Comparison of ENCODE assay signal across 1 cellular context in genomic region chr19:17739121-17739875, GRCh38.
TF ChIP-seq lines count a peak whose summit lies in the region.

No MANE protein-coding gene starts in this region.

TF ChIP-seq in K562, 482 proteins besides CTCF, POLR2A, EP300 and RAD21 (continued from another document and continues in another):
- TF ChIP-seq, protein P1, sequence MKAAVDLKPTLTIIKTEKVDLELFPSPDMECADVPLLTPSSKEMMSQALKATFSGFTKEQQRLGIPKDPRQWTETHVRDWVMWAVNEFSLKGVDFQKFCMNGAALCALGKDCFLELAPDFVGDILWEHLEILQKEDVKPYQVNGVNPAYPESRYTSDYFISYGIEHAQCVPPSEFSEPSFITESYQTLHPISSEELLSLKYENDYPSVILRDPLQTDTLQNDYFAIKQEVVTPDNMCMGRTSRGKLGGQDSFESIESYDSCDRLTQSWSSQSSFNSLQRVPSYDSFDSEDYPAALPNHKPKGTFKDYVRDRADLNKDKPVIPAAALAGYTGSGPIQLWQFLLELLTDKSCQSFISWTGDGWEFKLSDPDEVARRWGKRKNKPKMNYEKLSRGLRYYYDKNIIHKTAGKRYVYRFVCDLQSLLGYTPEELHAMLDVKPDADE (conservative IDR thresholded peaks at IDR 0.05; ENCODE audit: control insufficient read depth, low read depth, low read length) = no peak
- TF ChIP-seq PHB (CRISPR knock-in tag; IDR thresholded peaks at IDR 0.05) = no peak
- TF ChIP-seq ZNF347 (CRISPR knock-in tag; IDR thresholded peaks at IDR 0.05; ENCODE audit: low read depth) = no peak
- TF ChIP-seq U2AF2 (optimal IDR thresholded peaks at IDR 0.05; ENCODE audit: low read depth, low read length) = no peak
- peak; percentile 66; the same call in 1 of the 2 replicates for TF ChIP-seq SMARCA5 (IDR thresholded peaks at IDR 0.05)
- no peak for TF ChIP-seq MEF2D (tag; conservative IDR thresholded peaks at IDR 0.05; ENCODE audit: low read depth)
- no peak for TF ChIP-seq IFI16 (CRISPR knock-in tag; IDR thresholded peaks at IDR 0.05)
- TF ChIP-seq NFIX (CRISPR knock-in tag; IDR thresholded peaks at IDR 0.05; ENCODE audit: low read depth) = no peak
- TF ChIP-seq RBM25 (IDR thresholded peaks at IDR 0.05; ENCODE audit: low read depth, low read length, severe bottlenecking) = peak; percentile 42
- TF ChIP-seq NONO (IDR thresholded peaks at IDR 0.05; ENCODE audit: low read depth in 2 of 2, low read length in 1 of 2) = no peak
- TF ChIP-seq, protein P2, sequence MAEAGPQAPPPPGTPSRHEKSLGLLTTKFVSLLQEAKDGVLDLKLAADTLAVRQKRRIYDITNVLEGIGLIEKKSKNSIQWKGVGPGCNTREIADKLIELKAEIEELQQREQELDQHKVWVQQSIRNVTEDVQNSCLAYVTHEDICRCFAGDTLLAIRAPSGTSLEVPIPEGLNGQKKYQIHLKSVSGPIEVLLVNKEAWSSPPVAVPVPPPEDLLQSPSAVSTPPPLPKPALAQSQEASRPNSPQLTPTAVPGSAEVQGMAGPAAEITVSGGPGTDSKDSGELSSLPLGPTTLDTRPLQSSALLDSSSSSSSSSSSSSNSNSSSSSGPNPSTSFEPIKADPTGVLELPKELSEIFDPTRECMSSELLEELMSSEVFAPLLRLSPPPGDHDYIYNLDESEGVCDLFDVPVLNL (CRISPR knock-in tag; IDR thresholded peaks at IDR 0.05; ENCODE audit: low read depth) = no peak
- TF ChIP-seq CTBP1 (IDR thresholded peaks at IDR 0.05; ENCODE audit: borderline replicate concordance) = peak; percentile 73; the same call in 1 of the 2 replicates
- TF ChIP-seq TCFL5 (CRISPR knock-in tag; conservative IDR thresholded peaks at IDR 0.05) = no peak
- TF ChIP-seq, protein P3, sequence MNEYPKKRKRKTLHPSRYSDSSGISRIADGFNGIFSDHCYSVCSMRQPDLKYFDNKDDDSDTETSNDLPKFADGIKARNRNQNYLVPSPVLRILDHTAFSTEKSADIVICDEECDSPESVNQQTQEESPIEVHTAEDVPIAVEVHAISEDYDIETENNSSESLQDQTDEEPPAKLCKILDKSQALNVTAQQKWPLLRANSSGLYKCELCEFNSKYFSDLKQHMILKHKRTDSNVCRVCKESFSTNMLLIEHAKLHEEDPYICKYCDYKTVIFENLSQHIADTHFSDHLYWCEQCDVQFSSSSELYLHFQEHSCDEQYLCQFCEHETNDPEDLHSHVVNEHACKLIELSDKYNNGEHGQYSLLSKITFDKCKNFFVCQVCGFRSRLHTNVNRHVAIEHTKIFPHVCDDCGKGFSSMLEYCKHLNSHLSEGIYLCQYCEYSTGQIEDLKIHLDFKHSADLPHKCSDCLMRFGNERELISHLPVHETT (CRISPR knock-in tag; conservative IDR thresholded peaks at IDR 0.05 in 1 of 2, IDR thresholded peaks at IDR 0.05 in 1 of 2) = no peak
- TF ChIP-seq, protein P4, sequence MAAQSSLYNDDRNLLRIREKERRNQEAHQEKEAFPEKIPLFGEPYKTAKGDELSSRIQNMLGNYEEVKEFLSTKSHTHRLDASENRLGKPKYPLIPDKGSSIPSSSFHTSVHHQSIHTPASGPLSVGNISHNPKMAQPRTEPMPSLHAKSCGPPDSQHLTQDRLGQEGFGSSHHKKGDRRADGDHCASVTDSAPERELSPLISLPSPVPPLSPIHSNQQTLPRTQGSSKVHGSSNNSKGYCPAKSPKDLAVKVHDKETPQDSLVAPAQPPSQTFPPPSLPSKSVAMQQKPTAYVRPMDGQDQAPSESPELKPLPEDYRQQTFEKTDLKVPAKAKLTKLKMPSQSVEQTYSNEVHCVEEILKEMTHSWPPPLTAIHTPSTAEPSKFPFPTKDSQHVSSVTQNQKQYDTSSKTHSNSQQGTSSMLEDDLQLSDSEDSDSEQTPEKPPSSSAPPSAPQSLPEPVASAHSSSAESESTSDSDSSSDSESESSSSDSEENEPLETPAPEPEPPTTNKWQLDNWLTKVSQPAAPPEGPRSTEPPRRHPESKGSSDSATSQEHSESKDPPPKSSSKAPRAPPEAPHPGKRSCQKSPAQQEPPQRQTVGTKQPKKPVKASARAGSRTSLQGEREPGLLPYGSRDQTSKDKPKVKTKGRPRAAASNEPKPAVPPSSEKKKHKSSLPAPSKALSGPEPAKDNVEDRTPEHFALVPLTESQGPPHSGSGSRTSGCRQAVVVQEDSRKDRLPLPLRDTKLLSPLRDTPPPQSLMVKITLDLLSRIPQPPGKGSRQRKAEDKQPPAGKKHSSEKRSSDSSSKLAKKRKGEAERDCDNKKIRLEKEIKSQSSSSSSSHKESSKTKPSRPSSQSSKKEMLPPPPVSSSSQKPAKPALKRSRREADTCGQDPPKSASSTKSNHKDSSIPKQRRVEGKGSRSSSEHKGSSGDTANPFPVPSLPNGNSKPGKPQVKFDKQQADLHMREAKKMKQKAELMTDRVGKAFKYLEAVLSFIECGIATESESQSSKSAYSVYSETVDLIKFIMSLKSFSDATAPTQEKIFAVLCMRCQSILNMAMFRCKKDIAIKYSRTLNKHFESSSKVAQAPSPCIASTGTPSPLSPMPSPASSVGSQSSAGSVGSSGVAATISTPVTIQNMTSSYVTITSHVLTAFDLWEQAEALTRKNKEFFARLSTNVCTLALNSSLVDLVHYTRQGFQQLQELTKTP (IDR thresholded peaks at IDR 0.05; ENCODE audit: low read depth in 1 of 2, partially characterized antibody in 2 of 2) = no peak
- TF ChIP-seq, protein P5, sequence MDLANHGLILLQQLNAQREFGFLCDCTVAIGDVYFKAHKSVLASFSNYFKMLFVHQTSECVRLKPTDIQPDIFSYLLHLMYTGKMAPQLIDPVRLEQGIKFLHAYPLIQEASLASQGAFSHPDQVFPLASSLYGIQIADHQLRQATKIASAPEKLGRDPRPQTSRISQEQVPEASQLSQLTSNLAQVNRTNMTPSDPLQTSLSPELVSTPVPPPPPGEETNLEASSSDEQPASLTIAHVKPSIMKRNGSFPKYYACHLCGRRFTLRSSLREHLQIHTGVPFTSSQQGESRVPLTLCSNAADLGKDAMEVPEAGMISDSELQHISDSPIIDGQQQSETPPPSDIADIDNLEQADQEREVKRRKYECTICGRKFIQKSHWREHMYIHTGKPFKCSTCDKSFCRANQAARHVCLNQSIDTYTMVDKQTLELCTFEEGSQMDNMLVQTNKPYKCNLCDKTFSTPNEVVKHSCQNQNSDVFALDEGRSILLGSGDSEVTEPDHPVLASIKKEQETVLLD (IDR thresholded peaks at IDR 0.05) = no peak
- TF ChIP-seq CC2D1A (IDR thresholded peaks at IDR 0.05) = no peak
- TF ChIP-seq SIN3B (IDR thresholded peaks at IDR 0.05; ENCODE audit: low read depth) = no peak
- no peak for TF ChIP-seq XRCC5 (IDR thresholded peaks at IDR 0.05; ENCODE audit: low read depth, low read length)
- TF ChIP-seq, protein P6, sequence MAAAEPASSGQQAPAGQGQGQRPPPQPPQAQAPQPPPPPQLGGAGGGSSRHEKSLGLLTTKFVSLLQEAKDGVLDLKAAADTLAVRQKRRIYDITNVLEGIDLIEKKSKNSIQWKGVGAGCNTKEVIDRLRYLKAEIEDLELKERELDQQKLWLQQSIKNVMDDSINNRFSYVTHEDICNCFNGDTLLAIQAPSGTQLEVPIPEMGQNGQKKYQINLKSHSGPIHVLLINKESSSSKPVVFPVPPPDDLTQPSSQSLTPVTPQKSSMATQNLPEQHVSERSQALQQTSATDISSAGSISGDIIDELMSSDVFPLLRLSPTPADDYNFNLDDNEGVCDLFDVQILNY (CRISPR knock-in tag; IDR thresholded peaks at IDR 0.05) = no peak
- TF ChIP-seq SMAD2 (IDR thresholded peaks at IDR 0.05; ENCODE audit: low read depth, low read length) = no peak
- TF ChIP-seq POLR3A (IDR thresholded peaks at IDR 0.05; ENCODE audit: borderline replicate concordance, extremely low read depth, insufficient read depth, insufficient read length) = no peak
- TF ChIP-seq HMGN3 (IDR thresholded peaks at IDR 0.05; ENCODE audit: borderline replicate concordance, extremely low read depth, insufficient read length, low read depth, low read length) = no peak
- no peak for TF ChIP-seq MLX (CRISPR knock-in tag; conservative IDR thresholded peaks at IDR 0.05)
- no peak for TF ChIP-seq THRA (IDR thresholded peaks at IDR 0.05)
- no peak for TF ChIP-seq ILF3 (IDR thresholded peaks at IDR 0.05; ENCODE audit: borderline replicate concordance)
- peak; percentile 99 for TF ChIP-seq ZFP36 (IDR thresholded peaks at IDR 0.05; ENCODE audit: low read depth, low read length, partially characterized antibody)
- TF ChIP-seq, protein P7, sequence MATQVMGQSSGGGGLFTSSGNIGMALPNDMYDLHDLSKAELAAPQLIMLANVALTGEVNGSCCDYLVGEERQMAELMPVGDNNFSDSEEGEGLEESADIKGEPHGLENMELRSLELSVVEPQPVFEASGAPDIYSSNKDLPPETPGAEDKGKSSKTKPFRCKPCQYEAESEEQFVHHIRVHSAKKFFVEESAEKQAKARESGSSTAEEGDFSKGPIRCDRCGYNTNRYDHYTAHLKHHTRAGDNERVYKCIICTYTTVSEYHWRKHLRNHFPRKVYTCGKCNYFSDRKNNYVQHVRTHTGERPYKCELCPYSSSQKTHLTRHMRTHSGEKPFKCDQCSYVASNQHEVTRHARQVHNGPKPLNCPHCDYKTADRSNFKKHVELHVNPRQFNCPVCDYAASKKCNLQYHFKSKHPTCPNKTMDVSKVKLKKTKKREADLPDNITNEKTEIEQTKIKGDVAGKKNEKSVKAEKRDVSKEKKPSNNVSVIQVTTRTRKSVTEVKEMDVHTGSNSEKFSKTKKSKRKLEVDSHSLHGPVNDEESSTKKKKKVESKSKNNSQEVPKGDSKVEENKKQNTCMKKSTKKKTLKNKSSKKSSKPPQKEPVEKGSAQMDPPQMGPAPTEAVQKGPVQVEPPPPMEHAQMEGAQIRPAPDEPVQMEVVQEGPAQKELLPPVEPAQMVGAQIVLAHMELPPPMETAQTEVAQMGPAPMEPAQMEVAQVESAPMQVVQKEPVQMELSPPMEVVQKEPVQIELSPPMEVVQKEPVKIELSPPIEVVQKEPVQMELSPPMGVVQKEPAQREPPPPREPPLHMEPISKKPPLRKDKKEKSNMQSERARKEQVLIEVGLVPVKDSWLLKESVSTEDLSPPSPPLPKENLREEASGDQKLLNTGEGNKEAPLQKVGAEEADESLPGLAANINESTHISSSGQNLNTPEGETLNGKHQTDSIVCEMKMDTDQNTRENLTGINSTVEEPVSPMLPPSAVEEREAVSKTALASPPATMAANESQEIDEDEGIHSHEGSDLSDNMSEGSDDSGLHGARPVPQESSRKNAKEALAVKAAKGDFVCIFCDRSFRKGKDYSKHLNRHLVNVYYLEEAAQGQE (CRISPR knock-in tag; IDR thresholded peaks at IDR 0.05; ENCODE audit: low read depth) = no peak
- TF ChIP-seq ARID3B (CRISPR knock-in tag; IDR thresholded peaks at IDR 0.05; ENCODE audit: borderline replicate concordance) = no peak
- no peak for TF ChIP-seq HOMEZ (CRISPR knock-in tag; IDR thresholded peaks at IDR 0.05)
- no peak for TF ChIP-seq ZNF699 (CRISPR knock-in tag; IDR thresholded peaks at IDR 0.05; ENCODE audit: insufficient replicate concordance)
- no peak for TF ChIP-seq ZNF76 (CRISPR knock-in tag; IDR thresholded peaks at IDR 0.05; ENCODE audit: borderline replicate concordance)
- 0 out of 2 replicates have a peak, but pooled peaks have one; percentile 29 for TF ChIP-seq POLR2G (IDR thresholded peaks at IDR 0.05; ENCODE audit: low read depth, low read length)
- TF ChIP-seq MTA3 (IDR thresholded peaks at IDR 0.05; ENCODE audit: borderline replicate concordance) = no peak
- TF ChIP-seq LEF1 (IDR thresholded peaks at IDR 0.05) = peak; percentile 61; the same call in 1 of the 2 replicates
- TF ChIP-seq ZNF507 (tag; conservative IDR thresholded peaks at IDR 0.05) = no peak
- TF ChIP-seq ZFX (CRISPR knock-in tag; IDR thresholded peaks at IDR 0.05) = peak; percentile 21; the same call in 1 of the 2 replicates
- TF ChIP-seq TBL1XR1 (IDR thresholded peaks at IDR 0.05; ENCODE audit: low read length in 2 of 2) = no peak
- TF ChIP-seq NFE2 (IDR thresholded peaks at IDR 0.05; ENCODE audit: low read depth) = no peak
- TF ChIP-seq FUS (optimal IDR thresholded peaks at IDR 0.05; ENCODE audit: low read depth, low read length) = no peak
- TF ChIP-seq ESRRB (CRISPR knock-in tag; IDR thresholded peaks at IDR 0.05; ENCODE audit: borderline replicate concordance) = no peak
- no peak for TF ChIP-seq ELF4 (CRISPR knock-in tag; IDR thresholded peaks at IDR 0.05)
- no peak for TF ChIP-seq PHF21A (IDR thresholded peaks at IDR 0.05; ENCODE audit: borderline replicate concordance, low read depth)
